9 cellular contexts compared by ENCODE assay signal in genomic region chr18:46155652-46156051, GRCh38. TPM values are rescaled to one million over a fixed set of nuclear protein-coding genes. Genes with fewer than 3 reads are reported as not detected.
DNase-seq lines count a peak whose midpoint lies in the region; ATAC-seq, FAIRE-seq and TF ChIP-seq lines count a peak whose summit lies in the region.
"Had no signal": no experiment of that assay in that cellular context is flagged by ENCODE, and none has a peak within 500 bp of the region (broad histone marks: within the 10 kb centered on the region; RNA-seq: fewer than 3 reads in every experiment).

No MANE protein-coding gene starts in this region.

- H3K27ac ChIP-seq in SK-N-SH (ENCODE audit: low read depth in 2 of 2, low read length in 1 of 2) = peak overlapping the region in 1 of 2 experiments; percentile 62; a peak in 2 of 4 replicates
- H3K27ac ChIP-seq in brain microvascular endothelial cell = peak overlapping the region; percentile 28
- no peak overlapping the region for H3K27ac ChIP-seq in HepG2 (ENCODE audit: extremely low read length, insufficient read depth, low read length)

- TF ChIP-seq RAD21 in SK-N-SH (IDR thresholded peaks at IDR 0.05; ENCODE audit: low read length) = no peak
- no peak for TF ChIP-seq RAD21 in HepG2 (CRISPR knock-in tag; IDR thresholded peaks at IDR 0.05)

- in situ Hi-C loops in Caki2 (cut with HindIII; ENCODE audit: low pct_unique_long_range_greater_than_20kb, low sequenced_read_pairs) (no loop called here), brain microvascular endothelial cell (cut with HindIII; ENCODE audit: low pct_ligation_motif_present, low sequenced_read_pairs) (loop anchor here (25.0 kb wide), 1 partner anchor 507 kb away; the partner anchor contains the start of gene LOXHD1), HepG2 (cut with HindIII; ENCODE audit: extremely low pct_ligation_motif_present, low pct_unique_long_range_greater_than_20kb) (no loop called here)

- H3F3A ChIP-seq in SK-N-SH (replicated peaks; ENCODE audit: insufficient read depth) = peaks cover 8% of the 10 kb centered on the region

- CTCF ChIA-PET in SK-N-SH (lab: Yijun Ruan, JAX) = interaction anchor here (4.6 kb wide), 1 partner anchor 17 kb away, joined by 26 read pairs; a partner anchor contains a TSS
- CTCF ChIA-PET in HepG2 (lab: Yijun Ruan, JAX; ENCODE audit: low intra/inter-chr PET ratio, low total read pairs) = no interaction called here

- intact Hi-C loops in HepG2 (cut with micrococcal nuclease; ENCODE audit: unreplicated experiment) = no loop called here

- H3K36me3 ChIP-seq in SK-N-SH (replicated peaks in 1 of 2; ENCODE audit: control insufficient read depth in 1 of 2, insufficient read depth in 2 of 2, low read length in 1 of 2) = no peaks in the 10 kb centered on the region
- no peaks in the 10 kb centered on the region for H3K36me3 ChIP-seq in brain microvascular endothelial cell (replicated peaks)
- no peaks in the 10 kb centered on the region for H3K36me3 ChIP-seq in HepG2 (replicated peaks in 1 of 2; ENCODE audit: control insufficient read depth in 1 of 2, insufficient read depth in 2 of 2, low read length in 2 of 2)

- no peak for TF ChIP-seq POLR2A in HepG2 (IDR thresholded peaks at IDR 0.05; ENCODE audit: insufficient read depth in 1 of 2, low read depth in 2 of 2, low read length in 2 of 2)

- 0 out of 2 replicates have a peak overlapping the region, but pooled peaks have one; percentile 14 for H2AFZ ChIP-seq in SK-N-SH (ENCODE audit: low read depth)
- no peak overlapping the region for H2AFZ ChIP-seq in HepG2 (ENCODE audit: low read length)

- TF ChIP-seq CTCF in SK-N-SH (IDR thresholded peaks at IDR 0.05) (no peak), brain microvascular endothelial cell (IDR thresholded peaks at IDR 0.05; ENCODE audit: low read depth, low read length, missing control alignments) (no peak), HepG2 (CRISPR knock-in tag; IDR thresholded peaks at IDR 0.05) (no peak)

- no peaks in the 10 kb centered on the region for H3K27me3 ChIP-seq in SK-N-SH (ENCODE audit: insufficient read depth)
- no peaks in the 10 kb centered on the region for H3K27me3 ChIP-seq in brain microvascular endothelial cell (replicated peaks)
- peaks cover 0 to 1% of the 10 kb centered on the region in 2 experiments; a peak in 2 of 5 replicates for H3K27me3 ChIP-seq in HepG2 (ENCODE audit: control insufficient read depth in 1 of 2, insufficient read depth in 2 of 2, low read length in 2 of 2)

- H3K9ac ChIP-seq in SK-N-SH = no peak overlapping the region
- H3K9ac ChIP-seq in HepG2 (ENCODE audit: insufficient read depth, low read depth, low read length) = no peak overlapping the region

- FAIRE-seq in HepG2 (lab: Jason Lieb, UNC) = no peak
- FAIRE-seq: endothelial cell of umbilical vein had no signal

- POLR2A ChIA-PET in SK-N-SH (lab: Yijun Ruan, JAX) (no interaction called here), HepG2 (lab: Yijun Ruan, JAX) (no interaction called here)

- no peak for ATAC-seq in HepG2

- H3K4me2 ChIP-seq in SK-N-SH (peak overlapping the region; percentile 25), HepG2 (ENCODE audit: low read depth, low read length) (no peak overlapping the region)

- H3K79me2 ChIP-seq in SK-N-SH (ENCODE audit: insufficient read depth) (no peaks in the 10 kb centered on the region), HepG2 (ENCODE audit: insufficient read depth, low read length) (no peaks in the 10 kb centered on the region)

- H3K9me2 ChIP-seq in SK-N-SH = no peaks in the 10 kb centered on the region

- H3K9me3 ChIP-seq in SK-N-SH (no peaks in the 10 kb centered on the region), HepG2 (ENCODE audit: low read length) (no peaks in the 10 kb centered on the region)

- no TSS peak for BruUV-seq in HepG2 (replicated peaks; lab: Mats Ljungman, UMichigan)

- H3K4me3 ChIP-seq in SK-N-SH (ENCODE audit: low read depth in 2 of 2, low read length in 1 of 2) (no peak overlapping the region), brain microvascular endothelial cell (ENCODE audit: low read depth, low read length) (no peak overlapping the region), HepG2 (replicated peaks in 1 of 3; ENCODE audit: insufficient read depth in 1 of 3, low read depth in 2 of 3, low read length in 3 of 3) (no peak overlapping the region)

- no peaks in the 10 kb centered on the region for H4K20me1 ChIP-seq in SK-N-SH (ENCODE audit: insufficient read depth)
- no peaks in the 10 kb centered on the region for H4K20me1 ChIP-seq in HepG2 (ENCODE audit: insufficient read depth, low read length)

- TF ChIP-seq EP300 in SK-N-SH (IDR thresholded peaks at IDR 0.05; ENCODE audit: borderline replicate concordance in 1 of 2, low read depth in 1 of 2, low read length in 1 of 2) = peak in 1 of 2 experiments; percentile 71; a peak in 1 of 4 replicates
- TF ChIP-seq EP300 in HepG2 (IDR thresholded peaks at IDR 0.05; ENCODE audit: low read depth in 2 of 2, low read length in 2 of 2) = no peak
- no peak for TF ChIP-seq EP300 in HepG2 (CRISPR knock-in tag; IDR thresholded peaks at IDR 0.05; ENCODE audit: borderline replicate concordance)

- 40% methylated on average over 2 of the region's 2 CpGs for WGBS in SK-N-SH (ENCODE audit: low lambda C conversion rate)
- WGBS in HepG2 (ENCODE audit: low lambda C conversion rate) = 4% methylated on average over 2 of the region's 2 CpGs

- DNase-seq in Caki2 (ENCODE audit: low read depth) = peak; percentile 66
- no peak for DNase-seq in SK-N-SH
- peak; percentile 79 for DNase-seq in brain microvascular endothelial cell
- peak; percentile 95 for DNase-seq in renal cortical epithelial cell (ENCODE audit: low read depth)
- no peak for DNase-seq in NCI-H82 (lab: John Stamatoyannopoulos, UW)
- DNase-seq in HepG2 (ENCODE audit: low spot score) = no peak
- no peak for DNase-seq in NCI-H446 treated with DMSO at 0.1 percent for 48 hours (lab: John Stamatoyannopoulos, UW)
- DNase-seq in KG1 (lab: John Stamatoyannopoulos, UW) = no peak

- H3K4me1 ChIP-seq in SK-N-SH (ENCODE audit: control insufficient read depth in 1 of 2, insufficient read depth in 2 of 2, low read depth in 1 of 2, low read length in 1 of 2) = peaks cover 13 to 18% of the 10 kb centered on the region in 2 experiments; a peak in 2 of 4 replicates
- H3K4me1 ChIP-seq in HepG2 (ENCODE audit: insufficient read depth, low read length) = peaks cover 14% of the 10 kb centered on the region

RNA-seq across cellular contexts. Expression of gene HAUS1, which starts 51.5 kb away (rescaled TPM):
- 67.0 and 75.6 TPM in 2 replicates for total RNA-seq in Caki2 (2014; rRNA removed; shearing (Covaris generic); ENCODE audit: low replicate concordance)
- polyA plus RNA-seq in SK-N-SH (2012; rRNA removed) = 40.9 and 55.2 TPM in 2 replicates
- polyA plus RNA-seq in SK-N-SH (2012; cell fraction: cytosol; rRNA removed) = 64.0 and 87.5 TPM in 2 replicates
- 18.1 and 19.5 TPM in 2 replicates for polyA plus RNA-seq in SK-N-SH (2012; cell fraction: nucleus; rRNA removed)
- total RNA-seq in renal cortical epithelial cell = 51.3 and 85.3 TPM in 2 replicates
- 59.2 and 90.3 TPM in 2 replicates for total RNA-seq in HepG2 (2016; rRNA removed; fragmentation: Illumina TruSeq; extraction: Trizol)
- total RNA-seq in HepG2 (2016; cell fraction: cytosol; rRNA removed; fragmentation: Illumina TruSeq; extraction: Trizol; ENCODE audit: low read depth) = 24.1 and 27.0 TPM in 2 replicates
- 59.8 and 92.6 TPM in 2 replicates for total RNA-seq in HepG2 (2016; cell fraction: insoluble cytoplasmic fraction; rRNA removed; fragmentation: Illumina TruSeq; extraction: Trizol)
- total RNA-seq in HepG2 (2016; cell fraction: membrane; rRNA removed; fragmentation: Illumina TruSeq; extraction: Trizol) = 30.0 and 34.0 TPM in 2 replicates
- total RNA-seq in HepG2 (2016; cell fraction: nucleus; rRNA removed; fragmentation: Illumina TruSeq; extraction: Trizol) = 22.1 and 27.7 TPM in 2 replicates
- polyA plus RNA-seq in HepG2 (2011; rRNA removed) = 13.2 and 20.6 TPM in 2 replicates
- 23.4 and 23.6 TPM in 2 replicates for polyA plus RNA-seq in HepG2 (2011; cell fraction: cytosol; rRNA removed)
- 8.2 and 10.6 TPM in 2 replicates for polyA plus RNA-seq in HepG2 (2011; cell fraction: nucleus; rRNA removed)
- 21.4 and 30.6 TPM in 2 replicates for polyA plus RNA-seq in HepG2 (2012)
- polyA plus RNA-seq in HepG2 (2016; cell fraction: cytosol; fragmentation: Illumina TruSeq; extraction: Trizol; ENCODE audit: low read depth) = 18.5 and 19.3 TPM in 2 replicates
- polyA plus RNA-seq in HepG2 (2016; cell fraction: insoluble cytoplasmic fraction; fragmentation: Illumina TruSeq; extraction: Trizol; ENCODE audit: low read depth) = 80.8 and 87.3 TPM in 2 replicates
- polyA plus RNA-seq in HepG2 (2016; cell fraction: membrane; fragmentation: Illumina TruSeq; extraction: Trizol; ENCODE audit: low read depth) = 23.2 and 25.9 TPM in 2 replicates
- 36.7 and 38.3 TPM in 2 replicates for polyA plus RNA-seq in HepG2 (2016; cell fraction: nucleus; fragmentation: Illumina TruSeq; extraction: Trizol; ENCODE audit: insufficient read depth, low read depth)
- 5.7 and 26.1 TPM in 2 replicates for polyA minus RNA-seq in HepG2 (2011; rRNA and poly(A)+ RNA removed; ENCODE audit: low replicate concordance)
- 15.0 and 18.4 TPM in 2 replicates for polyA minus RNA-seq in HepG2 (2011; cell fraction: cytosol; rRNA and poly(A)+ RNA removed)
- 9.4 and 10.2 TPM in 2 replicates for polyA minus RNA-seq in HepG2 (2011; cell fraction: nucleus; rRNA and poly(A)+ RNA removed)

RNA-seq across cellular contexts. Expression of gene ATP5F1A, which starts 57.6 kb away (rescaled TPM):
- 199 and 243 TPM in 2 replicates for total RNA-seq in Caki2 (2014; rRNA removed; shearing (Covaris generic); ENCODE audit: low replicate concordance)
- polyA plus RNA-seq in SK-N-SH (2012; rRNA removed) (610 and 676 TPM in 2 replicates), HepG2 (2011; rRNA removed) (355 and 459 TPM in 2 replicates)
- 698 and 712 TPM in 2 replicates for polyA plus RNA-seq in SK-N-SH (2012; cell fraction: cytosol; rRNA removed)
- polyA plus RNA-seq in SK-N-SH (2012; cell fraction: nucleus; rRNA removed) = 322 and 417 TPM in 2 replicates
- total RNA-seq in renal cortical epithelial cell (1,050 and 1,307 TPM in 2 replicates), HepG2 (2016; rRNA removed; fragmentation: Illumina TruSeq; extraction: Trizol) (922 and 1,311 TPM in 2 replicates)
- total RNA-seq in HepG2 (2016; cell fraction: cytosol; rRNA removed; fragmentation: Illumina TruSeq; extraction: Trizol; ENCODE audit: low read depth) = 198 and 244 TPM in 2 replicates
- 940 and 1,285 TPM in 2 replicates for total RNA-seq in HepG2 (2016; cell fraction: insoluble cytoplasmic fraction; rRNA removed; fragmentation: Illumina TruSeq; extraction: Trizol)
- total RNA-seq in HepG2 (2016; cell fraction: membrane; rRNA removed; fragmentation: Illumina TruSeq; extraction: Trizol) = 436 and 513 TPM in 2 replicates
- 345 and 358 TPM in 2 replicates for total RNA-seq in HepG2 (2016; cell fraction: nucleus; rRNA removed; fragmentation: Illumina TruSeq; extraction: Trizol)
- 632 and 726 TPM in 2 replicates for polyA plus RNA-seq in HepG2 (2011; cell fraction: cytosol; rRNA removed)
- 189 and 204 TPM in 2 replicates for polyA plus RNA-seq in HepG2 (2011; cell fraction: nucleus; rRNA removed)
- polyA plus RNA-seq in HepG2 (2012) = 422 and 462 TPM in 2 replicates
- polyA plus RNA-seq in HepG2 (2016; cell fraction: cytosol; fragmentation: Illumina TruSeq; extraction: Trizol; ENCODE audit: low read depth) = 150 and 167 TPM in 2 replicates
- 868 and 898 TPM in 2 replicates for polyA plus RNA-seq in HepG2 (2016; cell fraction: insoluble cytoplasmic fraction; fragmentation: Illumina TruSeq; extraction: Trizol; ENCODE audit: low read depth)
- polyA plus RNA-seq in HepG2 (2016; cell fraction: membrane; fragmentation: Illumina TruSeq; extraction: Trizol; ENCODE audit: low read depth) = 264 and 311 TPM in 2 replicates
- polyA plus RNA-seq in HepG2 (2016; cell fraction: nucleus; fragmentation: Illumina TruSeq; extraction: Trizol; ENCODE audit: insufficient read depth, low read depth) = 317 and 333 TPM in 2 replicates
- 762 and 776 TPM in 2 replicates for polyA minus RNA-seq in HepG2 (2011; rRNA and poly(A)+ RNA removed; ENCODE audit: low replicate concordance)
- 448 and 460 TPM in 2 replicates for polyA minus RNA-seq in HepG2 (2011; cell fraction: cytosol; rRNA and poly(A)+ RNA removed)
- 137 and 150 TPM in 2 replicates for polyA minus RNA-seq in HepG2 (2011; cell fraction: nucleus; rRNA and poly(A)+ RNA removed)

Comparison
In these comparisons a context has a peak if more than half of its experiments do, and no peak if none do; other contexts are left out.
1. DNase-seq: peak in Caki2 (single experiment), brain microvascular endothelial cell (single experiment) and renal cortical epithelial cell (single experiment); none in SK-N-SH (single experiment), NCI-H82 (single experiment), HepG2 (single experiment), NCI-H446 treated with DMSO at 0.1 percent for 48 hours (single experiment) and KG1 (single experiment).